ENCODE assay signal across 23 cellular contexts in the genomic region with DNA sequence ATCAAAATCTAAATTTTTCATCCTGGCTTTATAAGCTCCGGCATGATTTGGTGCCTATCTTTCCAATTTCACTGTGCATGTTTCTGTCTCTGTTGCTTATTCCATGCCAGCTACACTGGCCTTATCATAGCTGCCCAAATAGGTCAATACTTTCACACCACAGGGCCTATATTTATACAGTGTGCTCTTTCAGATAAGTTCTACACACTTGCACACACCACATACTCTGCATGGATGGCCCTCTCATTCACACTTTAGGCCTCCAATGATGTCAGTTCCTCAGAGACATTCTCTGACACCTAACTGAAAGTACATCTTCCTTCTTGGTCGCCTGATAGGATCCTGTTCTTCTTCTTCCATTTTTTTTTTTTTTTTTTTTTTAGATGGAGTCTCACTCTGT.
"Had no signal": no experiment of that assay in that cellular context is flagged by ENCODE, and none has a peak within 500 bp of the region (broad histone marks: within the 10 kb centered on the region; RNA-seq: fewer than 3 reads in every experiment).

No MANE protein-coding gene starts in this region.

- H3K4me1 ChIP-seq: sigmoid colon, upper lobe of right lung had no signal

- H3K9me3 Mint-ChIP-seq: activated naive CD4-positive, alpha-beta T cell treated with anti-CD3 and anti-CD28 coated beads, Interleukin-2, amount 50 U/mL, for 72 hours; activated T-helper 17 cell treated with anti-CD3 and anti-CD28 coated beads, Interleukin-2, amount 50 U/mL, for 72 hours; dendritic cell treated with granulocyte-macrophage colony-stimulating factor and Interleukin-4, amounts not matched to agents 40 ng/mL and 50 ng/mL, for 4 days had no signal

- H3K4me3 Mint-ChIP-seq: activated CD8-positive, alpha-beta T cell treated with anti-CD3 and anti-CD28 coated beads, Interleukin-2, amount 10 ng/mL, durations not matched to agents 7 days and 5 days; activated T-helper 17 cell treated with anti-CD3 and anti-CD28 coated beads, Interleukin-2, amount 50 U/mL, for 72 hours; brain; dendritic cell treated with granulocyte-macrophage colony-stimulating factor and Interleukin-4, amounts not matched to agents 40 ng/mL and 50 ng/mL, for 4 days; naive thymus-derived CD4-positive, alpha-beta T cell; neural crest cell; T-helper 17 cell had no signal

- H3K9me3 ChIP-seq: sigmoid colon, upper lobe of right lung had no signal

- H3K27ac ChIP-seq: sigmoid colon, upper lobe of right lung, VCaP had no signal

- H3K36me3 ChIP-seq: sigmoid colon, upper lobe of right lung had no signal

- FAIRE-seq: endometrium, keratinocyte had no signal

- H3K4me3 ChIP-seq: lung, sigmoid colon, upper lobe of right lung had no signal

- H3K27me3 Mint-ChIP-seq: activated T-helper 17 cell treated with anti-CD3 and anti-CD28 coated beads, Interleukin-2, amount 50 U/mL, for 72 hours; brain; dendritic cell treated with granulocyte-macrophage colony-stimulating factor and Interleukin-4, amounts not matched to agents 40 ng/mL and 50 ng/mL, for 4 days; naive thymus-derived CD4-positive, alpha-beta T cell; T-helper 17 cell had no signal

- DNase-seq: activated CD4-positive, alpha-beta T cell treated with anti-CD3 and anti-CD28 coated beads, Interleukin-2, amount 50 U/mL, for 1 hour; activated CD4-positive, CD25-positive, alpha-beta regulatory T cell treated with anti-CD3 and anti-CD28 coated beads, Interleukin-2, amount 50 U/mL, for 72 hours; activated CD8-positive, alpha-beta T cell treated with anti-CD3 and anti-CD28 coated beads, Interleukin-2, amount 10 ng/mL, durations not matched to agents 7 days and 5 days; aorta; effector CD4-positive, alpha-beta T cell; erythroblast; naive thymus-derived CD4-positive, alpha-beta T cell; occipital lobe; posterior cingulate gyrus; sigmoid colon; stimulated activated CD4-positive, alpha-beta T cell treated with anti-CD3 and anti-CD28 coated beads, Interleukin-4, amount 100 ng/mL, for 24 hours; stimulated activated naive CD8-positive, alpha-beta T cell treated with anti-CD3 and anti-CD28 coated beads, Interleukin-15, Interleukin-2, amounts not matched to agents 100 U/mL and 50 U/mL, for 24 hours; T-helper 17 cell; upper lobe of right lung had no signal

- ATAC-seq: activated CD8-positive, alpha-beta T cell treated with anti-CD3 and anti-CD28 coated beads, Interleukin-2, amount 10 ng/mL, durations not matched to agents 7 days and 5 days; activated naive CD4-positive, alpha-beta T cell treated with anti-CD3 and anti-CD28 coated beads, Interleukin-2, amount 50 U/mL, for 72 hours; activated T-helper 17 cell treated with anti-CD3 and anti-CD28 coated beads, Interleukin-2, amount 50 U/mL, for 72 hours; naive thymus-derived CD4-positive, alpha-beta T cell; stimulated activated naive CD8-positive, alpha-beta T cell treated with anti-CD3 and anti-CD28 coated beads, Interleukin-15, Interleukin-2, amounts not matched to agents 100 U/mL and 50 U/mL, for 24 hours; T-helper 17 cell; upper lobe of right lung had no signal

- H3K27me3 ChIP-seq: sigmoid colon, upper lobe of right lung had no signal

- H3K27ac Mint-ChIP-seq: activated CD8-positive, alpha-beta T cell treated with anti-CD3 and anti-CD28 coated beads, Interleukin-2, amount 10 ng/mL, durations not matched to agents 7 days and 5 days; brain; dendritic cell treated with granulocyte-macrophage colony-stimulating factor and Interleukin-4, amounts not matched to agents 40 ng/mL and 50 ng/mL, for 4 days; T-helper 17 cell had no signal
